ENCODE assay signal across 17 cellular contexts in the genomic region with DNA sequence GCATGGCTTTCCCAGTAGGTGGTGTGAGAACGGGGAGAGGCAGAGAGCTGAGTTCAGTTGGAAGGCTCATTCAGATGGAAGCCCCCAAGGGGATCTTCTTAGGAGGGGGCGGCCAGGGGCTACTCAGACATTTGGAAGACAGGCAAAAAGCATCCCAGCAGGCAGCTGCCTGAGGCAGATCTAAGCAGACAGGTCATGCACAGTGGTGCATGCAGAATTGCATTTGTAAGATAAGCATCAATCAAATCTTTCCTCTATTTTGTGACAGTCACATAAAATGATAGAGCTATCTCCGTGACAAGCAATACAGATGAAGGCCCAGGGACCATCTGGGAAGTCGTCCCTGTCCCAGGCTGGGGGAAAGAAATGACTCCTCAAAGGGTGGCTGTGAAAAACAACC. TPM values are rescaled to one million over a fixed set of nuclear protein-coding genes. Genes with fewer than 3 reads are reported as not detected.
"Had no signal": no experiment of that assay in that cellular context is flagged by ENCODE, and none has a peak within 500 bp of the region (broad histone marks: within the 10 kb centered on the region; RNA-seq: fewer than 3 reads in every experiment).

No MANE protein-coding gene starts in this region.

- H3K9me3 Mint-ChIP-seq: activated CD4-positive, alpha-beta memory T cell treated with anti-CD3 and anti-CD28 coated beads for 36 hours; activated naive CD8-positive, alpha-beta T cell treated with anti-CD3 and anti-CD28 coated beads, Interleukin-2, amount 10 ng/mL, durations not matched to agents 7 days and 5 days; activated T-cell treated with anti-CD3 and anti-CD28 coated beads, Interleukin-2, amount 50 U/mL, for 72 hours; natural killer cell had no signal

- H3K4me3 Mint-ChIP-seq: activated CD4-positive, alpha-beta memory T cell treated with anti-CD3 and anti-CD28 coated beads for 36 hours; activated naive CD8-positive, alpha-beta T cell treated with anti-CD3 and anti-CD28 coated beads, Interleukin-2, amount 10 ng/mL, durations not matched to agents 7 days and 5 days; activated T-cell treated with anti-CD3 and anti-CD28 coated beads, Interleukin-2, amount 50 U/mL, for 72 hours; natural killer cell had no signal

- H3K4me3 ChIP-seq: breast epithelium, dorsolateral prefrontal cortex, lung, mucosa of descending colon, upper lobe of right lung had no signal

- H3K9me3 ChIP-seq: breast epithelium, mucosa of descending colon, upper lobe of right lung had no signal

- H3K27ac ChIP-seq: breast epithelium, dorsolateral prefrontal cortex, upper lobe of right lung had no signal

- DNase-seq: activated CD4-positive, alpha-beta memory T cell treated with anti-CD3 and anti-CD28 coated beads for 36 hours; activated CD4-positive, CD25-positive, alpha-beta regulatory T cell treated with anti-CD3 and anti-CD28 coated beads, Interleukin-2, amount 50 U/mL, for 72 hours; activated gamma-delta T cell treated with Interleukin-2 at 50 U/mL for 16 hours; activated naive CD8-positive, alpha-beta T cell treated with anti-CD3 and anti-CD28 coated beads, Interleukin-2, amount 10 ng/mL, durations not matched to agents 7 days and 5 days; activated T-cell treated with anti-CD3 and anti-CD28 coated beads, Interleukin-2, amount 50 U/mL, for 72 hours; anterior cingulate cortex; dorsolateral prefrontal cortex; left cardiac atrium; mucosa of descending colon; natural killer cell; stimulated activated CD4-positive, alpha-beta T cell treated with anti-CD3 and anti-CD28 coated beads, Interleukin-4, amount 100 ng/mL, for 1 hour; stimulated activated CD8-positive, alpha-beta memory T cell treated with anti-CD3 and anti-CD28 coated beads, Interleukin-4, amount 100 ng/mL, for 48 hours; stimulated activated naive CD8-positive, alpha-beta T cell treated with anti-CD3 and anti-CD28 coated beads, Interleukin-15, Interleukin-2, amounts not matched to agents 100 U/mL and 50 U/mL, for 24 hours; upper lobe of right lung had no signal

- H3K36me3 ChIP-seq: breast epithelium, upper lobe of right lung had no signal

- H3K27ac Mint-ChIP-seq: activated CD4-positive, alpha-beta memory T cell treated with anti-CD3 and anti-CD28 coated beads for 36 hours; activated naive CD8-positive, alpha-beta T cell treated with anti-CD3 and anti-CD28 coated beads, Interleukin-2, amount 10 ng/mL, durations not matched to agents 7 days and 5 days; activated T-cell treated with anti-CD3 and anti-CD28 coated beads, Interleukin-2, amount 50 U/mL, for 72 hours; natural killer cell had no signal

- ATAC-seq: activated T-cell treated with anti-CD3 and anti-CD28 coated beads, Interleukin-2, amount 50 U/mL, for 72 hours; esophagus mucosa; left cardiac atrium; mucosa of descending colon; stimulated activated naive CD8-positive, alpha-beta T cell treated with anti-CD3 and anti-CD28 coated beads, Interleukin-15, Interleukin-2, amounts not matched to agents 100 U/mL and 50 U/mL, for 24 hours; upper lobe of right lung had no signal

- H3K36me3 Mint-ChIP-seq: activated CD4-positive, alpha-beta memory T cell treated with anti-CD3 and anti-CD28 coated beads for 36 hours; activated naive CD8-positive, alpha-beta T cell treated with anti-CD3 and anti-CD28 coated beads, Interleukin-2, amount 10 ng/mL, durations not matched to agents 7 days and 5 days; natural killer cell had no signal

RNA-seq across cellular contexts. Expression of gene RAB3B, which starts 3.8 kb away (rescaled TPM):
- total RNA-seq: left cardiac atrium, upper lobe of right lung had no signal
